ENCODE assay signal across 19 cellular contexts in genomic region chr4:94363136-94363655, GRCh38. TPM values are rescaled to one million over a fixed set of nuclear protein-coding genes. Genes with fewer than 3 reads are reported as not detected.
"Had no signal": no experiment of that assay in that cellular context is flagged by ENCODE, and none has a peak within 500 bp of the region (broad histone marks: within the 10 kb centered on the region; RNA-seq: fewer than 3 reads in every experiment).

No MANE protein-coding gene starts in this region.

- H3K9me3 ChIP-seq: breast epithelium, esophagus squamous epithelium, lower lobe of right lung, thyroid gland had no signal

- H3K9ac ChIP-seq: parathyroid adenoma had no signal

- H3K27me3 ChIP-seq: breast epithelium, esophagus squamous epithelium, hepatocyte, sigmoid colon, spleen, thyroid gland had no signal

- DNase-seq: activated CD4-positive, alpha-beta T cell treated with anti-CD3 and anti-CD28 coated beads, Interleukin-2, amount 10 ng/mL, durations not matched to agents 24 days and 14 days; activated CD8-positive, alpha-beta T cell treated with anti-CD3 and anti-CD28 coated beads for 36 hours; activated naive CD4-positive, alpha-beta T cell treated with anti-CD3 and anti-CD28 coated beads for 36 hours; activated T-cell treated with anti-CD3 and anti-CD28 coated beads, Interleukin-2, amount 50 U/mL, for 4 hours; cerebellar nuclear complex; cortex of kidney; effector memory CD4-positive, alpha-beta T cell; esophagus squamous epithelium; foreskin fibroblast; left cardiac atrium; lower lobe of right lung; naive thymus-derived CD8-positive, alpha-beta T cell; sigmoid colon; spleen; stimulated activated naive B cell treated with anti-CD40 and anti-IgM and Interleukin-4, amounts not matched to agents 10 μg/mL and 1 μg/mL and 100 μg/mL, for 72 hours; thyroid gland had no signal

- H3K4me3 ChIP-seq: breast epithelium, esophagus squamous epithelium, hepatocyte, lower lobe of right lung, sigmoid colon, spleen, thyroid gland had no signal

- H3K9me3 Mint-ChIP-seq: activated CD8-positive, alpha-beta T cell treated with anti-CD3 and anti-CD28 coated beads for 36 hours; activated naive CD4-positive, alpha-beta T cell treated with anti-CD3 and anti-CD28 coated beads for 36 hours; activated T-cell treated with anti-CD3 and anti-CD28 coated beads, Interleukin-2, amount 50 U/mL, for 4 hours had no signal

- H3K36me3 Mint-ChIP-seq: stimulated activated naive B cell treated with anti-CD40 and anti-IgM and Interleukin-4, amounts not matched to agents 10 μg/mL and 1 μg/mL and 100 μg/mL, for 72 hours had no signal

- H3K79me2 ChIP-seq: hepatocyte, parathyroid adenoma had no signal

- H3K27ac ChIP-seq: breast epithelium, esophagus squamous epithelium, hepatocyte, lower lobe of right lung, parathyroid adenoma, sigmoid colon, spleen, thyroid gland had no signal

- ATAC-seq: activated CD8-positive, alpha-beta T cell treated with anti-CD3 and anti-CD28 coated beads for 36 hours; activated T-cell treated with anti-CD3 and anti-CD28 coated beads, Interleukin-2, amount 50 U/mL, for 4 hours; left cardiac atrium; lower lobe of right lung; naive thymus-derived CD8-positive, alpha-beta T cell; stimulated activated naive B cell treated with anti-CD40 and anti-IgM and Interleukin-4, amounts not matched to agents 10 μg/mL and 1 μg/mL and 100 μg/mL, for 72 hours had no signal

- H3K4me3 Mint-ChIP-seq: activated CD4-positive, alpha-beta T cell treated with anti-CD3 and anti-CD28 coated beads, Interleukin-2, amount 10 ng/mL, durations not matched to agents 24 days and 14 days; activated CD8-positive, alpha-beta T cell treated with anti-CD3 and anti-CD28 coated beads for 36 hours; activated naive CD4-positive, alpha-beta T cell treated with anti-CD3 and anti-CD28 coated beads for 36 hours; activated T-cell treated with anti-CD3 and anti-CD28 coated beads, Interleukin-2, amount 50 U/mL, for 4 hours; naive thymus-derived CD8-positive, alpha-beta T cell; stimulated activated naive B cell treated with anti-CD40 and anti-IgM and Interleukin-4, amounts not matched to agents 10 μg/mL and 1 μg/mL and 100 μg/mL, for 72 hours had no signal

- H3K27ac Mint-ChIP-seq: activated CD4-positive, alpha-beta T cell treated with anti-CD3 and anti-CD28 coated beads, Interleukin-2, amount 10 ng/mL, durations not matched to agents 24 days and 14 days; activated CD8-positive, alpha-beta T cell treated with anti-CD3 and anti-CD28 coated beads for 36 hours; activated naive CD4-positive, alpha-beta T cell treated with anti-CD3 and anti-CD28 coated beads for 36 hours; naive thymus-derived CD8-positive, alpha-beta T cell; stimulated activated naive B cell treated with anti-CD40 and anti-IgM and Interleukin-4, amounts not matched to agents 10 μg/mL and 1 μg/mL and 100 μg/mL, for 72 hours had no signal

- H3K4me2 ChIP-seq: hepatocyte had no signal

- H2AFZ ChIP-seq: hepatocyte, parathyroid adenoma had no signal

- H3K4me1 ChIP-seq: breast epithelium, esophagus squamous epithelium, lower lobe of right lung, parathyroid adenoma, sigmoid colon, spleen, thyroid gland had no signal

- H3K4me1 Mint-ChIP-seq: activated CD4-positive, alpha-beta T cell treated with anti-CD3 and anti-CD28 coated beads, Interleukin-2, amount 10 ng/mL, durations not matched to agents 24 days and 14 days; naive thymus-derived CD8-positive, alpha-beta T cell; stimulated activated naive B cell treated with anti-CD40 and anti-IgM and Interleukin-4, amounts not matched to agents 10 μg/mL and 1 μg/mL and 100 μg/mL, for 72 hours had no signal

- H3K36me3 ChIP-seq: breast epithelium, esophagus squamous epithelium, lower lobe of right lung, sigmoid colon, spleen, thyroid gland had no signal

RNA-seq across cellular contexts. Expression of gene HPGDS, which starts 20.6 kb away (rescaled TPM):
- total RNA-seq: activated CD4-positive, alpha-beta T cell treated with anti-CD3 and anti-CD28 coated beads, Interleukin-2, amount 10 ng/mL, durations not matched to agents 24 days and 14 days; activated CD8-positive, alpha-beta T cell treated with anti-CD3 and anti-CD28 coated beads for 36 hours; activated naive CD4-positive, alpha-beta T cell treated with anti-CD3 and anti-CD28 coated beads for 36 hours; naive thymus-derived CD8-positive, alpha-beta T cell had no signal
